Comparison of ENCODE assay signal across 8 cellular contexts in the genomic region with DNA sequence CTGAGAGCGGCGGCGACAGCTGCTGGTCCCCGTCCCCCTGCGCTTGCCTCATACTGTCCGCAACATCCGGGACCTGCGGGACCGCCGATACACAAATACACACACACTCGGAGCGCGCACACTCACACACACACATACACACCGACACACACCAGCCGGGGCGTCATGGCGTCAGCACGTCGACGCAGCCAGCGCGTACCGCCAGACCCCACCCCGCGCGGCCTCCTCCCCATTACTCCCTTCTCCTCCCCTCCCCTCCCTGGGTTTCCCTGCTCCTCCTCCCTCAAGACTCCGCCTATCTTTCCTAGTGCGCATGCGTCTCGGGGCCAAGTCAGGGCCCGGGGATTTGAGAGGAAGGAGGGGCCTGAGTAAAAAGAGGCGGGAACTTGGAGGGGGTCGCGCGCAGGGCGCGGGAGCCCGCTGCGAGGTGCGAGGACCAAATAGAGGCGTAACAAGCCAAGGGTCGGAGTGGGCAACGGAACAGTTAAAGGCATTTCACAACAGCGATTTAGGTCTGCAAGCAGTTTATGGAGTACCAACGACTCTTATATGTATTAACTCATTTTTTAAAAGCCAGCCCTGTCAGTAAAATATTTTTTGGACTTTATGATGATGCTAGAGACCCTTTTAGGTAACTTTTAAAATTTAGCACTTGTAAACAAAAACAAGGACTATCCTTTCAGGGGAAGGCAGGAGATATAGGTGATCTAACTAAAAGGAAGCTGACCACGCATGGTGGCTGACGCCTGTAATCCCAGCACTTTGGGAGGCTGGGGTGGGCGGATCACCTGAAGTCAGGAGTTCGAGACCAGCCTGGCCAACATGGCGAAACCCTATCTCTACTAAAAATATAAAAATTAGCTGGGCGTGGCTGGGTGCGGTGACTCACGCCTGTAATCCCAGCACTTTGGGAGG. TPM values are rescaled to one million over a fixed set of nuclear protein-coding genes. Genes with fewer than 3 reads are reported as not detected.
DNase-seq lines count a peak whose midpoint lies in the region; ATAC-seq and TF ChIP-seq lines count a peak whose summit lies in the region.

A gene (minus strand): TSS at position 165 of the 915 bp plus-strand sequence. CDS start 55,287 bp downstream, outside the sequence.

- TF ChIP-seq POLR2A in adrenal gland (IDR thresholded peaks at IDR 0.05) (peak; percentile 19 to 69), heart left ventricle (IDR thresholded peaks at IDR 0.05) (peak in 1 of 2 donors; percentile 49), upper lobe of left lung (IDR thresholded peaks at IDR 0.05) (peak in 2 of 4 donors; percentile 39 to 77)

- TF ChIP-seq EP300 in upper lobe of left lung (IDR thresholded peaks at IDR 0.05): peak in 1 of 4 donors; percentile 48

- no peaks in the 10 kb centered on the region for H3K36me3 ChIP-seq in adrenal gland (replicated peaks in 1 of 2)
- H3K36me3 ChIP-seq in heart left ventricle: peaks cover 0 to 27% (median 7%) of the 10 kb centered on the region in 9 donors
- peaks cover 0 to 4% (median 2%) of the 10 kb centered on the region in 4 donors for H3K36me3 ChIP-seq in upper lobe of left lung

- H3K27ac ChIP-seq in adrenal gland: peak within 1 kb of the TSS; percentile 85 to 99 (median 96)
- H3K27ac ChIP-seq in heart left ventricle: peak within 1 kb of the TSS; percentile 90 to 99 (median 97)
- peak within 1 kb of the TSS; percentile 96 to 99 (median 98) for H3K27ac ChIP-seq in upper lobe of left lung

- H3K9me3 ChIP-seq in adrenal gland (replicated peaks in 1 of 3): no peaks in the 10 kb centered on the region
- H3K9me3 ChIP-seq in heart left ventricle: no peaks in the 10 kb centered on the region
- no peaks in the 10 kb centered on the region for H3K9me3 ChIP-seq in upper lobe of left lung

- DNase-seq in NCI-H146 (lab: John Stamatoyannopoulos, UW) (peak; percentile 99), T-helper 1 cell (peak; percentile 99 to 100 (median 99)), adrenal gland (peak; percentile 99 to 100 (median 100)), heart left ventricle (peak; percentile 99 to 100 (median 100)), posterior cingulate gyrus (peak; percentile 97 to 100 (median 99)), upper lobe of left lung (peak; percentile 99 to 100)

- WGBS in adrenal gland, 4 donors: 15 to 20% (median 18%) methylated on average over 38 to 53 of the region's 53 CpGs
- 15 to 17% (median 15%) methylated on average over 50 to 53 of the region's 53 CpGs for WGBS in heart left ventricle, 4 donors
- 16 to 18% methylated on average over 43 to 50 of the region's 53 CpGs for WGBS in upper lobe of left lung, 2 donors

- no peaks in the 10 kb centered on the region for H3K27me3 ChIP-seq in adrenal gland
- no peaks in the 10 kb centered on the region for H3K27me3 ChIP-seq in heart left ventricle
- no peaks in the 10 kb centered on the region for H3K27me3 ChIP-seq in upper lobe of left lung

- peaks cover 26 to 38% of the 10 kb centered on the region in 2 donors for H3K4me1 ChIP-seq in adrenal gland (replicated peaks in 1 of 2)
- H3K4me1 ChIP-seq in heart left ventricle: peaks cover 0 to 59% (median 35%) of the 10 kb centered on the region in 12 donors
- H3K4me1 ChIP-seq in upper lobe of left lung: peaks cover 34 to 42% (median 38%) of the 10 kb centered on the region in 4 donors

- H3K4me3 ChIP-seq in GM12875 (ENCODE audit: low read depth, low read length) (peak within 1 kb of the TSS; percentile 77), adrenal gland (peak within 1 kb of the TSS in 3 of 4 donors; percentile 36 to 78 (median 75)), heart left ventricle (peak within 1 kb of the TSS; percentile 33 to 89 (median 76)), upper lobe of left lung (peak within 1 kb of the TSS; percentile 63 to 80 (median 64))

- ATAC-seq in HG02840 (IDR thresholded peaks at IDR 0.05; ENCODE audit: low FRiP score, unreplicated experiment) (peak; percentile 83), heart left ventricle (peak; percentile 98 to 99 (median 99)), upper lobe of left lung (ENCODE audit: low FRiP score in 2 of 2) (peak; percentile 99 to 100)

- intact Hi-C loops in adrenal gland (cut with DNase I): no loop called here
- intact Hi-C loops in heart left ventricle (cut with DNase I): loop anchor here in 9 of 10 donors (2.0 to 10.0 kb wide), 7 partner anchors 31 to 63 kb away; no protein-coding TSS in a partner anchor
- intact Hi-C loops in posterior cingulate gyrus (cut with DNase I): loop anchor here (10.0 kb wide), 1 partner anchor 63 kb away; no protein-coding TSS in a partner anchor

- TF ChIP-seq CTCF in GM12875 (IDR thresholded peaks at IDR 0.05; ENCODE audit: borderline replicate concordance, insufficient read depth, low read depth, low read length) (no peak), adrenal gland (IDR thresholded peaks at IDR 0.05) (no peak), heart left ventricle (IDR thresholded peaks at IDR 0.05) (peak in 1 of 12 donors; percentile 11), upper lobe of left lung (IDR thresholded peaks at IDR 0.05) (no peak)

RNA-seq across cellular contexts. Expression of the gene that starts here (rescaled TPM):
- total RNA-seq in adrenal gland: 10 to 100 TPM; 44.0 to 86.4 (median 58.6) TPM
- polyA plus RNA-seq in adrenal gland: 10 to 100 TPM; 22.4 to 47.8 (median 33.6) TPM
- total RNA-seq in heart left ventricle: 10 to 100 TPM; 46.7 to 96.1 (median 60.4) TPM
- 10 to 100 TPM; 28.5 to 72.0 TPM for polyA plus RNA-seq in heart left ventricle
- total RNA-seq in upper lobe of left lung: 10 to 100 TPM; 56.6 to 99.2 (median 80.4) TPM

Comparison
In these comparisons a context has a peak if more than half of its experiments do, and no peak if none do; other contexts are left out.
1. Peak in every context shown above with its lines: DNase-seq, ATAC-seq, H3K4me3 ChIP-seq and H3K27ac ChIP-seq.
2. intact Hi-C loops: an anchor here in heart left ventricle (2.0 to 10.0 kb wide) and posterior cingulate gyrus (10.0 kb wide); none called in adrenal gland.